8 cellular contexts compared by ENCODE assay signal in genomic region chr19:6279620-6279930, GRCh38. TPM values are rescaled to one million over a fixed set of nuclear protein-coding genes. Genes with fewer than 3 reads are reported as not detected.
DNase-seq lines count a peak whose midpoint lies in the region; ATAC-seq and TF ChIP-seq lines count a peak whose summit lies in the region.

No MANE protein-coding gene starts in this region.

- H3K4me1 ChIP-seq in rectal smooth muscle tissue (ENCODE audit: control insufficient read depth, insufficient read depth, low read length), result peaks cover 27% of the 10 kb centered on the region

- H3K4me3 Mint-ChIP-seq in activated naive CD4-positive, alpha-beta T cell treated with anti-CD3 and anti-CD28 coated beads, Interleukin-2, amount 10 ng/mL, durations not matched to agents 7 days and 5 days, result peak overlapping the region; percentile 65

- CTCF ChIA-PET in activated naive CD4-positive, alpha-beta T cell treated with anti-CD3 and anti-CD28 coated beads, Interleukin-2, amount 10 ng/mL, durations not matched to agents 7 days and 5 days (lab: Charles Lee), result interaction anchor here (0.9 to 1.2 kb wide), 2 partner anchors 18 to 61 kb away, joined by 3 to 10 read pairs; no protein-coding TSS in a partner anchor

- no peak overlapping the region for H3K27ac Mint-ChIP-seq in activated naive CD4-positive, alpha-beta T cell treated with anti-CD3 and anti-CD28 coated beads, Interleukin-2, amount 10 ng/mL, durations not matched to agents 7 days and 5 days

- no peaks in the 10 kb centered on the region for H3K27me3 ChIP-seq in rectal smooth muscle tissue (ENCODE audit: control insufficient read depth, insufficient read depth, low read length)

- peaks cover 5% of the 10 kb centered on the region for H3K36me3 Mint-ChIP-seq in activated naive CD4-positive, alpha-beta T cell treated with anti-CD3 and anti-CD28 coated beads, Interleukin-2, amount 10 ng/mL, durations not matched to agents 7 days and 5 days

- H3K27ac ChIP-seq in rectal smooth muscle tissue (ENCODE audit: low read depth, low read length), result peak overlapping the region; percentile 64

- H3K9ac ChIP-seq in rectal smooth muscle tissue (ENCODE audit: low read length), result no peak overlapping the region

- DNase-seq in activated naive CD4-positive, alpha-beta T cell treated with anti-CD3 and anti-CD28 coated beads, Interleukin-2, amount 10 ng/mL, durations not matched to agents 7 days and 5 days, result no peak
- no peak for DNase-seq in activated naive CD4-positive, alpha-beta T cell treated with Interleukin-2 at 50 U/mL for 16 hours
- no peak for DNase-seq in Jurkat, Clone E6-1 (ENCODE audit: low read depth, low spot score)
- DNase-seq in epithelial cell of esophagus (ENCODE audit: low read depth) (no peak), amniotic stem cell (lab: John Stamatoyannopoulos, UW) (no peak), putamen (ENCODE audit: low spot score) (no peak)

- H3K9me3 Mint-ChIP-seq in activated naive CD4-positive, alpha-beta T cell treated with anti-CD3 and anti-CD28 coated beads, Interleukin-2, amount 10 ng/mL, durations not matched to agents 7 days and 5 days, result no peaks in the 10 kb centered on the region

- ATAC-seq in GM18873 (IDR thresholded peaks at IDR 0.05; ENCODE audit: low FRiP score, unreplicated experiment), result no peak

- no peaks in the 10 kb centered on the region for H3K36me3 ChIP-seq in rectal smooth muscle tissue (ENCODE audit: control insufficient read depth, insufficient read depth, low read length)

- TF ChIP-seq CTCF in epithelial cell of esophagus (IDR thresholded peaks at IDR 0.05; ENCODE audit: insufficient read depth, low read depth, low read length, missing control alignments), result no peak

- peak overlapping the region; percentile 86 for H3K4me3 ChIP-seq in Jurkat, Clone E6-1 (ENCODE audit: low read length)
- H3K4me3 ChIP-seq in epithelial cell of esophagus (ENCODE audit: low read length) (peak overlapping the region; percentile 81), rectal smooth muscle tissue (ENCODE audit: low read length) (peak overlapping the region; percentile 73)

- peaks cover 16% of the 10 kb centered on the region for H3K27me3 Mint-ChIP-seq in activated naive CD4-positive, alpha-beta T cell treated with anti-CD3 and anti-CD28 coated beads, Interleukin-2, amount 10 ng/mL, durations not matched to agents 7 days and 5 days

- H3K4me1 Mint-ChIP-seq in activated naive CD4-positive, alpha-beta T cell treated with anti-CD3 and anti-CD28 coated beads, Interleukin-2, amount 10 ng/mL, durations not matched to agents 7 days and 5 days, result peaks cover 34% of the 10 kb centered on the region

RNA-seq across cellular contexts. Expression of gene MLLT1, which starts 0.2 kb away (rescaled TPM):
- polyA plus RNA-seq in Jurkat, Clone E6-1 (2012; ENCODE audit: insufficient read depth, insufficient read length), result 43.3 TPM

RNA-seq across cellular contexts. Expression of gene ACER1, which starts 53.8 kb away (rescaled TPM):
- polyA plus RNA-seq in Jurkat, Clone E6-1 (2012; ENCODE audit: insufficient read depth, insufficient read length), result not detected
